ENCODE assay signal across 8 cellular contexts in genomic region chr7:36526720-36527548, GRCh38.
DNase-seq lines count a peak whose midpoint lies in the region; ATAC-seq lines count a peak whose summit lies in the region.

No MANE protein-coding gene starts in this region.

- DNase-seq in SK-MEL-5 (ENCODE audit: low read depth, low spot score) (peak; percentile 22), kidney glomerular epithelial cell (lab: John Stamatoyannopoulos, UW) (peak; percentile 90), NCI-H2081 treated with DMSO at 0.1 percent for 48 hours (lab: John Stamatoyannopoulos, UW) (no peak), NCI-H1048 (lab: John Stamatoyannopoulos, UW) (no peak)

- ATAC-seq in GM18858 (IDR thresholded peaks at IDR 0.05; ENCODE audit: unreplicated experiment) (peak; percentile 86), HG02885 (IDR thresholded peaks at IDR 0.05; ENCODE audit: poor library complexity, unreplicated experiment) (peak; percentile 75), HG02970 (IDR thresholded peaks at IDR 0.05; ENCODE audit: low FRiP score, unreplicated experiment) (no peak), GM19035 (IDR thresholded peaks at IDR 0.05; ENCODE audit: unreplicated experiment) (no peak)

- in situ Hi-C loops in SK-MEL-5 (cut with HindIII; ENCODE audit: low pct_unique_long_range_greater_than_20kb, low sequenced_read_pairs), result no loop called here

Comparison
In these comparisons a context has a peak if more than half of its experiments do, and no peak if none do; other contexts are left out.
1. ATAC-seq: peak in GM18858 (single experiment) and HG02885 (single experiment); none in HG02970 (single experiment) and GM19035 (single experiment).
2. DNase-seq: peak in SK-MEL-5 (single experiment) and kidney glomerular epithelial cell (single experiment); none in NCI-H2081 treated with DMSO at 0.1 percent for 48 hours (single experiment) and NCI-H1048 (single experiment).